Comparison of ENCODE assay signal across 2 cellular contexts in the genomic region with DNA sequence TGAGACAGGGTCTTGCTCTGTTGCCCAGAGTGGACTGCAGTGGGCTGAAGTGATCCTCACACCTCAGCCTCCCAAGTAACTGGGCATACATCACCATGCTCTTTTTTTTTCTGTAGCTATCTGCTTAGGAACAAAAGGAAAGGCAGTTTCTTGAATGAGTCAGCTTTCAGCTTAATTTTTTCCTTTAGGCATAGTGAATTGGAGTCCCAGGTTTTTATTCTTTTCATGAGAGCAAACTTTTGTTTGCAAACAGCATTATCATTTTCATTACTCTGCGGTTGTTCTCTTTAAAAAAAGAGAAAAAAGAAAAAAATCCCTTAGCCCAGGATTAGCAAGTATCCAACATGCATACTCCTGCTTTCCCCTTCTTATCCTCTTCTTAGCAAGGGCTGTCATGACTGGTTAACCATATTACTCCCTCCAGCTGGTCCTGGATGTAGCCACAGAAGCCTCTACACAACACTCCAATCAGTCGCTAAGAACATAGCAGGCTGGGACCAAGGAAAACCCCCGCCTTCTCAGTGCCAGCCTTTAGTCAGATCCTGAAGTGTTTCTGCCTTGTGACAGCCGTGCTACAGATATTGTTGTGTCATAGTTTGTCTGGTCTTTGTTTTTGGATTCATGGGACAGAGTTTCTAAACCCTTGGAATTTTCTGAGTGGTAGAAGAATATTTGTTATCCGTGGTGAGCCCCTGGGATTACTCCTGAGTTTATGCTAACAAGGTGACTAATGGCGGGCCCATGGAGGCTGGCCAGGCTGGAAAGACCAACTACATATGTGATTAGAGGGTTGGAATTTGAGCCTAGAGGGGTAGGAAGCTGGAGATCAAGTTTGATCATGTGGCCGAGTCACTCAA.
TF ChIP-seq lines count a peak whose summit lies in the region.

No MANE protein-coding gene starts in this region.

TF ChIP-seq in A549, 52 proteins besides CTCF, POLR2A, EP300 and RAD21 (continued from another document):
- no peak for TF ChIP-seq BHLHE40 (IDR thresholded peaks at IDR 0.05; ENCODE audit: low read depth, low read length)

TF ChIP-seq in IMR-90, 13 proteins besides CTCF, POLR2A, EP300 and RAD21 (continued from another document):
- TF ChIP-seq, protein P1, sequence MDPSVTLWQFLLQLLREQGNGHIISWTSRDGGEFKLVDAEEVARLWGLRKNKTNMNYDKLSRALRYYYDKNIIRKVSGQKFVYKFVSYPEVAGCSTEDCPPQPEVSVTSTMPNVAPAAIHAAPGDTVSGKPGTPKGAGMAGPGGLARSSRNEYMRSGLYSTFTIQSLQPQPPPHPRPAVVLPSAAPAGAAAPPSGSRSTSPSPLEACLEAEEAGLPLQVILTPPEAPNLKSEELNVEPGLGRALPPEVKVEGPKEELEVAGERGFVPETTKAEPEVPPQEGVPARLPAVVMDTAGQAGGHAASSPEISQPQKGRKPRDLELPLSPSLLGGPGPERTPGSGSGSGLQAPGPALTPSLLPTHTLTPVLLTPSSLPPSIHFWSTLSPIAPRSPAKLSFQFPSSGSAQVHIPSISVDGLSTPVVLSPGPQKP (IDR thresholded peaks at IDR 0.05; ENCODE audit: borderline replicate concordance, low read depth, low read length), result no peak
- TF ChIP-seq, protein P2, sequence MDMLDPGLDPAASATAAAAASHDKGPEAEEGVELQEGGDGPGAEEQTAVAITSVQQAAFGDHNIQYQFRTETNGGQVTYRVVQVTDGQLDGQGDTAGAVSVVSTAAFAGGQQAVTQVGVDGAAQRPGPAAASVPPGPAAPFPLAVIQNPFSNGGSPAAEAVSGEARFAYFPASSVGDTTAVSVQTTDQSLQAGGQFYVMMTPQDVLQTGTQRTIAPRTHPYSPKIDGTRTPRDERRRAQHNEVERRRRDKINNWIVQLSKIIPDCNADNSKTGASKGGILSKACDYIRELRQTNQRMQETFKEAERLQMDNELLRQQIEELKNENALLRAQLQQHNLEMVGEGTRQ (IDR thresholded peaks at IDR 0.05; ENCODE audit: low read depth, low read length), result peak; percentile 30; the same call in 1 of the 2 replicates
- TF ChIP-seq CHD1 (IDR thresholded peaks at IDR 0.05; ENCODE audit: low read depth, low read length) (no peak), MAFK (IDR thresholded peaks at IDR 0.05; ENCODE audit: low read depth, low read length) (no peak), BHLHE40 (IDR thresholded peaks at IDR 0.05; ENCODE audit: low read depth, low read length) (no peak), SMC3 (IDR thresholded peaks at IDR 0.05; ENCODE audit: low read depth, low read length) (no peak), CEBPB (IDR thresholded peaks at IDR 0.05; ENCODE audit: low read depth, low read length) (peak; percentile 50; the same call in 1 of the 2 replicates), NFE2L2 (IDR thresholded peaks at IDR 0.05; ENCODE audit: low read depth, low read length) (peak; percentile 15; the same call in 1 of the 2 replicates), MXI1 (IDR thresholded peaks at IDR 0.05; ENCODE audit: borderline replicate concordance, low read depth, low read length) (no peak)
